21 cellular contexts compared by ENCODE assay signal in genomic region chr7:1809601-1810258, GRCh38.
DNase-seq lines count a peak whose midpoint lies in the region; ATAC-seq and TF ChIP-seq lines count a peak whose summit lies in the region.
"Had no signal": no experiment of that assay in that cellular context is flagged by ENCODE, and none has a peak within 500 bp of the region (broad histone marks: within the 10 kb centered on the region; RNA-seq: fewer than 3 reads in every experiment).

No MANE protein-coding gene starts in this region.

- peaks cover 2% of the 10 kb centered on the region for H3K27me3 Mint-ChIP-seq in osteocyte (ENCODE audit: unreplicated experiment)

- no peaks in the 10 kb centered on the region for H3K36me3 ChIP-seq in right atrium auricular region
- peaks cover 0 to 10% (median 2%) of the 10 kb centered on the region in 4 donors for H3K36me3 ChIP-seq in esophagus muscularis mucosa
- no peaks in the 10 kb centered on the region for H3K36me3 ChIP-seq in BE2C

- H3K27me3 ChIP-seq in right atrium auricular region: no peaks in the 10 kb centered on the region
- peaks cover 0 to 20% (median 0%) of the 10 kb centered on the region in 4 donors for H3K27me3 ChIP-seq in esophagus muscularis mucosa
- H3K27me3 ChIP-seq in BE2C: no peaks in the 10 kb centered on the region

- H3K4me1 ChIP-seq in right atrium auricular region: peaks cover 0 to 22% of the 10 kb centered on the region in 2 donors
- H3K4me1 ChIP-seq in esophagus muscularis mucosa: peaks cover 0 to 25% (median 24%) of the 10 kb centered on the region in 4 donors
- peaks cover 16% of the 10 kb centered on the region for H3K4me1 ChIP-seq in BE2C
- H3K4me1 ChIP-seq: A549 had no signal

- no peak for TF ChIP-seq EP300 in esophagus muscularis mucosa (IDR thresholded peaks at IDR 0.05)

- no peaks in the 10 kb centered on the region for H3K4me1 Mint-ChIP-seq in osteocyte (ENCODE audit: unreplicated experiment)
- H3K4me1 Mint-ChIP-seq: B cell; CD4-positive, CD25-positive, alpha-beta regulatory T cell had no signal

- intact Hi-C loops in Right ventricle myocardium superior (cut with DNase I) (no loop called here), esophagus muscularis mucosa (cut with DNase I) (no loop called here)

- H3K9me3 ChIP-seq in right atrium auricular region: no peaks in the 10 kb centered on the region
- no peaks in the 10 kb centered on the region for H3K9me3 ChIP-seq in esophagus muscularis mucosa
- H3K9me3 ChIP-seq in BE2C: no peaks in the 10 kb centered on the region
- H3K9me3 ChIP-seq: A549 had no signal

- no peak for ATAC-seq in Right ventricle myocardium superior (ENCODE audit: poor library complexity)
- ATAC-seq: A549 had no signal

- peak; percentile 49 for DNase-seq in right atrium auricular region (ENCODE audit: low spot score)
- no peak for DNase-seq in Right ventricle myocardium superior
- peak; percentile 66 for DNase-seq in esophagus muscularis mucosa (ENCODE audit: extremely low spot score)
- peak; percentile 83 for DNase-seq in osteocyte (ENCODE audit: extremely low spot score, unreplicated experiment)
- peak; percentile 31 for DNase-seq in ureter (ENCODE audit: low spot score)
- DNase-seq in GF-D8 (lab: John Stamatoyannopoulos, UW): no peak
- no peak for DNase-seq in NCI-H82 (lab: John Stamatoyannopoulos, UW)
- no peak for DNase-seq in BE2C
- DNase-seq: CD4-positive, CD25-positive, alpha-beta regulatory T cell; DMS79; KBM-7; NCI-H1092; NCI-H1436; NCI-H1930; NCI-H2227 treated with DMSO at 0.1 percent for 48 hours; NCI-H510A; NCI-H748 treated with DMSO at 0.1 percent for 48 hours; NK-92 treated with Interleukin-12 subunit alpha and Interleukin-12 subunit beta, amount 100 ng/mL, for 24 hours had no signal

- TF ChIP-seq POLR2A in esophagus muscularis mucosa (IDR thresholded peaks at IDR 0.05; ENCODE audit: low read depth): no peak

- H3K27ac Mint-ChIP-seq in osteocyte (ENCODE audit: unreplicated experiment): no peak overlapping the region
- H3K27ac Mint-ChIP-seq: B cell; CD4-positive, CD25-positive, alpha-beta regulatory T cell had no signal

- TF ChIP-seq CTCF in right atrium auricular region (IDR thresholded peaks at IDR 0.05) (no peak), esophagus muscularis mucosa (IDR thresholded peaks at IDR 0.05) (no peak), osteocyte (IDR thresholded peaks at IDR 0.05) (no peak), BE2C (IDR thresholded peaks at IDR 0.05; ENCODE audit: low read depth, low read length) (no peak)

- WGBS in esophagus muscularis mucosa: 93% methylated on average over 18 of the region's 29 CpGs

- H3K27ac ChIP-seq in right atrium auricular region: no peak overlapping the region
- H3K27ac ChIP-seq in esophagus muscularis mucosa (replicated peaks in 1 of 4): no peak overlapping the region
- H3K27ac ChIP-seq: A549, RWPE1 had no signal

- H3K4me3 ChIP-seq in right atrium auricular region: no peak overlapping the region
- no peak overlapping the region for H3K4me3 ChIP-seq in esophagus muscularis mucosa
- H3K4me3 ChIP-seq in BE2C (ENCODE audit: low read depth, low read length): no peak overlapping the region
- H3K4me3 ChIP-seq: A549 had no signal

- no peak overlapping the region for H3K4me3 Mint-ChIP-seq in osteocyte (ENCODE audit: unreplicated experiment)
- H3K4me3 Mint-ChIP-seq: B cell; CD4-positive, CD25-positive, alpha-beta regulatory T cell had no signal

- no peaks in the 10 kb centered on the region for H3K36me3 Mint-ChIP-seq in osteocyte (ENCODE audit: unreplicated experiment)
- H3K36me3 Mint-ChIP-seq: CD4-positive, CD25-positive, alpha-beta regulatory T cell had no signal

- no peaks in the 10 kb centered on the region for H3K9me3 Mint-ChIP-seq in osteocyte (ENCODE audit: unreplicated experiment)

Comparison
In these comparisons a context has a peak if more than half of its experiments do, and no peak if none do; other contexts are left out.
1. DNase-seq: peak in right atrium auricular region (single experiment), esophagus muscularis mucosa (single experiment), osteocyte (single experiment) and ureter (single experiment); none in Right ventricle myocardium superior (single experiment), GF-D8 (single experiment), NCI-H82 (single experiment) and BE2C (single experiment).